In genomic region chr20:41233976-41234514, GRCh38 we compare ENCODE assay signal across 11 cellular contexts.
DNase-seq lines count a peak whose midpoint lies in the region; ATAC-seq and TF ChIP-seq lines count a peak whose summit lies in the region.
"Had no signal": no experiment of that assay in that cellular context is flagged by ENCODE, and none has a peak within 500 bp of the region (broad histone marks: within the 10 kb centered on the region; RNA-seq: fewer than 3 reads in every experiment).

No MANE protein-coding gene starts in this region.

- H3K4me3 ChIP-seq in cardiac muscle cell (no peak overlapping the region), fibroblast of lung (replicated peaks in 1 of 4; ENCODE audit: control extremely low read depth in 1 of 4, insufficient read depth in 1 of 4, low read depth in 3 of 4, low read length in 4 of 4) (no peak overlapping the region), osteoblast (ENCODE audit: insufficient read depth, low read length) (no peak overlapping the region), upper lobe of right lung (no peak overlapping the region)

- H3K36me3 ChIP-seq in cardiac muscle cell (no peaks in the 10 kb centered on the region), fibroblast of lung (ENCODE audit: control insufficient read depth, insufficient read depth, low read length) (no peaks in the 10 kb centered on the region), osteoblast (ENCODE audit: insufficient read depth, low read length) (no peaks in the 10 kb centered on the region), upper lobe of right lung (no peaks in the 10 kb centered on the region)

- peak overlapping the region; percentile 70 for H3K27ac ChIP-seq in cardiac muscle cell
- H3K27ac ChIP-seq in fibroblast of lung (ENCODE audit: insufficient read depth, low read length): peak overlapping the region; percentile 76
- H3K27ac ChIP-seq in osteoblast (ENCODE audit: low read depth, low read length): peak overlapping the region; percentile 84
- H3K27ac ChIP-seq in upper lobe of right lung: peak overlapping the region; percentile 63

- H3K4me2 ChIP-seq in fibroblast of lung (ENCODE audit: extremely low read depth, insufficient read depth, low read length): no peak overlapping the region
- no peak overlapping the region for H3K4me2 ChIP-seq in osteoblast (ENCODE audit: insufficient read depth, low read length)

- intact Hi-C loops in left cardiac atrium (cut with DNase I) (loop anchor here (2.0 to 5.0 kb wide), 2 partner anchors 61 to 83 kb away; partner anchors contain the start of gene ZHX3 (in 1 of the 2)), upper lobe of right lung (cut with DNase I) (no loop called here)

- POLR2A ChIA-PET in HEK293T (lab: Yijun Ruan, JAX): no interaction called here

- no peak overlapping the region for H3K9ac ChIP-seq in fibroblast of lung (ENCODE audit: insufficient read depth, low read length)

- H3K9me3 ChIP-seq in cardiac muscle cell (ENCODE audit: low read depth) (no peaks in the 10 kb centered on the region), fibroblast of lung (ENCODE audit: control insufficient read depth, insufficient read depth, low read depth, low read length) (no peaks in the 10 kb centered on the region), osteoblast (ENCODE audit: low read depth, low read length) (no peaks in the 10 kb centered on the region), upper lobe of right lung (no peaks in the 10 kb centered on the region)

- TF ChIP-seq CTCF in cardiac muscle cell (IDR thresholded peaks at IDR 0.05; ENCODE audit: low read depth, low read length) (no peak), fibroblast of lung (conservative IDR thresholded peaks at IDR 0.05 in 1 of 2, IDR thresholded peaks at IDR 0.05 in 1 of 2; ENCODE audit: low read depth in 1 of 2, low read length in 2 of 2) (no peak), osteoblast (IDR thresholded peaks at IDR 0.05; ENCODE audit: extremely low read depth, low read depth, low read length) (no peak), upper lobe of right lung (IDR thresholded peaks at IDR 0.05) (no peak)

- ATAC-seq in left cardiac atrium (no peak), upper lobe of right lung (no peak)
- no peak for ATAC-seq in activated naive CD4-positive, alpha-beta T cell treated with anti-CD3 and anti-CD28 coated beads, Interleukin-2, amount 50 U/mL, for 72 hours
- no peak for ATAC-seq in stimulated activated naive CD8-positive, alpha-beta T cell treated with anti-CD3 and anti-CD28 coated beads, Interleukin-15, Interleukin-2, amounts not matched to agents 100 U/mL and 50 U/mL, for 24 hours

- H4K20me1 ChIP-seq in fibroblast of lung (ENCODE audit: control insufficient read depth, extremely low read depth, insufficient read depth, low read length) (no peaks in the 10 kb centered on the region), osteoblast (ENCODE audit: insufficient read depth, low read length) (no peaks in the 10 kb centered on the region)

- H3K36me3 Mint-ChIP-seq in activated naive CD4-positive, alpha-beta T cell treated with anti-CD3 and anti-CD28 coated beads, Interleukin-2, amount 50 U/mL, for 72 hours: no peaks in the 10 kb centered on the region

- H3K27ac Mint-ChIP-seq in activated naive CD4-positive, alpha-beta T cell treated with anti-CD3 and anti-CD28 coated beads, Interleukin-2, amount 50 U/mL, for 72 hours: no peak overlapping the region
- H3K27ac Mint-ChIP-seq: progenitor cell of endocrine pancreas had no signal

- H3K9me3 Mint-ChIP-seq in activated naive CD4-positive, alpha-beta T cell treated with anti-CD3 and anti-CD28 coated beads, Interleukin-2, amount 50 U/mL, for 72 hours: no peaks in the 10 kb centered on the region

- no peak overlapping the region for H2AFZ ChIP-seq in fibroblast of lung (ENCODE audit: low read length)
- H2AFZ ChIP-seq in osteoblast (ENCODE audit: low read length): no peak overlapping the region

- DNase-seq in cardiac muscle cell (ENCODE audit: low read depth in 1 of 2, low spot score in 1 of 2) (no peak), left cardiac atrium (no peak), fibroblast of lung (ENCODE audit: low read depth in 2 of 2) (no peak), osteoblast (ENCODE audit: insufficient read length, low spot score, missing footprints) (no peak), upper lobe of right lung (no peak), HEK293T (ENCODE audit: extremely low spot score) (no peak)
- no peak for DNase-seq in activated naive CD4-positive, alpha-beta T cell treated with anti-CD3 and anti-CD28 coated beads, Interleukin-2, amount 50 U/mL, for 72 hours (ENCODE audit: low spot score in 2 of 2)
- no peak for DNase-seq in stimulated activated naive CD8-positive, alpha-beta T cell treated with anti-CD3 and anti-CD28 coated beads, Interleukin-15, Interleukin-2, amounts not matched to agents 100 U/mL and 50 U/mL, for 24 hours
- DNase-seq: 8988T; activated naive CD4-positive, alpha-beta T cell treated with anti-CD3 and anti-CD28 coated beads, Interleukin-2, amount 50 U/mL, for 16 hours had no signal

- H3K79me2 ChIP-seq in fibroblast of lung (ENCODE audit: control insufficient read depth, insufficient read depth, low read length) (peaks cover 15% of the 10 kb centered on the region), osteoblast (ENCODE audit: insufficient read depth, low read length) (peaks cover 41% of the 10 kb centered on the region)

- H3K27me3 ChIP-seq in cardiac muscle cell (no peaks in the 10 kb centered on the region), fibroblast of lung (ENCODE audit: control insufficient read depth, insufficient read depth, low read length) (no peaks in the 10 kb centered on the region), osteoblast (ENCODE audit: insufficient read depth, low read length) (no peaks in the 10 kb centered on the region), upper lobe of right lung (no peaks in the 10 kb centered on the region)

- CTCF ChIA-PET in HEK293T (lab: Yijun Ruan, JAX): interaction anchor here (1.1 to 3.0 kb wide), 4 partner anchors 23 to 99 kb away, joined by 3 to 15 read pairs (median 4); no protein-coding TSS in a partner anchor

- peaks cover 14% of the 10 kb centered on the region for H3K4me1 ChIP-seq in cardiac muscle cell (ENCODE audit: low read depth)
- H3K4me1 ChIP-seq in fibroblast of lung (ENCODE audit: control insufficient read depth, extremely low read depth, insufficient read depth, low read length): peaks cover 21% of the 10 kb centered on the region
- H3K4me1 ChIP-seq in osteoblast (ENCODE audit: insufficient read depth, low read length): peaks cover 29% of the 10 kb centered on the region
- peaks cover 35% of the 10 kb centered on the region for H3K4me1 ChIP-seq in upper lobe of right lung

TF ChIP-seq in HEK293T, 16 proteins besides CTCF, POLR2A, EP300 and RAD21:
- no peak for TF ChIP-seq ARNT (IDR thresholded peaks at IDR 0.05)
- TF ChIP-seq ZNF384 (IDR thresholded peaks at IDR 0.05): no peak
- no peak for TF ChIP-seq FOXM1 (IDR thresholded peaks at IDR 0.05; ENCODE audit: borderline replicate concordance)
- no peak for TF ChIP-seq FOXA1 (IDR thresholded peaks at IDR 0.05)
- TF ChIP-seq FOXK2 (IDR thresholded peaks at IDR 0.05): no peak
- TF ChIP-seq CTBP1 (IDR thresholded peaks at IDR 0.05; ENCODE audit: borderline replicate concordance): no peak
- no peak for TF ChIP-seq SP1 (IDR thresholded peaks at IDR 0.05)
- no peak for TF ChIP-seq TARDBP (IDR thresholded peaks at IDR 0.05)
- TF ChIP-seq SUZ12 (IDR thresholded peaks at IDR 0.05): no peak
- TF ChIP-seq ELF4 (IDR thresholded peaks at IDR 0.05): no peak
- no peak for TF ChIP-seq HDGF (IDR thresholded peaks at IDR 0.05; ENCODE audit: borderline replicate concordance)
- no peak for TF ChIP-seq BHLHE40 (IDR thresholded peaks at IDR 0.05; ENCODE audit: borderline replicate concordance)
- no peak for TF ChIP-seq NFRKB (IDR thresholded peaks at IDR 0.05)
- TF ChIP-seq PKNOX1 (IDR thresholded peaks at IDR 0.05): no peak
- no peak for TF ChIP-seq L3MBTL2 (conservative IDR thresholded peaks at IDR 0.05)
- TF ChIP-seq LEF1 (IDR thresholded peaks at IDR 0.05; ENCODE audit: borderline replicate concordance): no peak
